13 cellular contexts compared by ENCODE assay signal in the genomic region with DNA sequence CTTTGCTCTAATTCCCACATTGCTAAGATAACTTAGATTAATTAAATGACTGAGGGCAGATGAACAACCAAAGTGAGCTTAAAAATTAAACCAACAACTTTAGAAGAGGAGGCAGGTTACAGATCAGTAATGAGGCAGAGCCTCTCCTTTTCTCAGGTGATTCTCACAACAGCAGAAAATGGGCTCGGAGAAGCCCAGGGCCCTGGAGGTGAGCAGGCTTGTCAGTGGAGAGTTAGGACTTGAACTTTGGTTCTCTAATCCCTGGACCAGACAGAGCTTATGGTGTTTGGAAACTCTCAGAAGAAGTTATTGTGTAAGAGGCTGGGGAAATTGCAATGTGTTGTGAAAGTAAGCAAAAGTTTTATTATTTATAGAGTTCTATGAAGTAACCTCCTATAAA. TPM values are rescaled to one million over a fixed set of nuclear protein-coding genes. Genes with fewer than 3 reads are reported as not detected.
DNase-seq lines count a peak whose midpoint lies in the region; ATAC-seq and TF ChIP-seq lines count a peak whose summit lies in the region.
"Had no signal": no experiment of that assay in that cellular context is flagged by ENCODE, and none has a peak within 500 bp of the region (broad histone marks: within the 10 kb centered on the region; RNA-seq: fewer than 3 reads in every experiment).

No MANE protein-coding gene starts in this region.

- DNase-seq in CD1c-positive myeloid dendritic cell (ENCODE audit: extremely low spot score) = peak; percentile 31
- peak; percentile 37 for DNase-seq in NOMO-1 treated with dmso at 0.1 percent for 144 hours (lab: John Stamatoyannopoulos, UW; ENCODE audit: unreplicated experiment)
- peak; percentile 85 for DNase-seq in fibroblast of gingiva (ENCODE audit: low read depth)
- DNase-seq in psoas muscle = peak in 1 of 2 donors; percentile 38
- no peak for DNase-seq in activated gamma-delta T cell (lab: John Stamatoyannopoulos, UW)
- no peak for DNase-seq in activated naive CD4-positive, alpha-beta T cell treated with anti-CD3 and anti-CD28 coated beads, Interleukin-2, amount 10 ng/mL, durations not matched to agents 7 days and 5 days
- no peak for DNase-seq in BE2C
- DNase-seq: activated naive CD8-positive, alpha-beta T cell treated with anti-CD3 and anti-CD28 coated beads, Interleukin-2, amount 10 ng/mL, durations not matched to agents 7 days and 5 days; CD8-positive, alpha-beta T cell; effector memory CD8-positive, alpha-beta T cell; NCI-H187 had no signal

- H3K36me3 Mint-ChIP-seq in activated naive CD4-positive, alpha-beta T cell treated with anti-CD3 and anti-CD28 coated beads, Interleukin-2, amount 10 ng/mL, durations not matched to agents 7 days and 5 days = peaks cover 4% of the 10 kb centered on the region
- H3K36me3 Mint-ChIP-seq: activated naive CD8-positive, alpha-beta T cell treated with anti-CD3 and anti-CD28 coated beads, Interleukin-2, amount 10 ng/mL, durations not matched to agents 7 days and 5 days; CD8-positive, alpha-beta T cell had no signal

- intact Hi-C loops in psoas muscle (cut with DNase I) = no loop called here

- 52 to 88% (median 60%) methylated on average over 1 of the region's 1 CpG for WGBS in psoas muscle, 3 donors

- peak overlapping the region; percentile 71 for H3K4me3 ChIP-seq in psoas muscle
- no peak overlapping the region for H3K4me3 ChIP-seq in BE2C (ENCODE audit: low read depth, low read length)

- H3K27me3 Mint-ChIP-seq in activated naive CD4-positive, alpha-beta T cell treated with anti-CD3 and anti-CD28 coated beads, Interleukin-2, amount 10 ng/mL, durations not matched to agents 7 days and 5 days = peaks cover 54% of the 10 kb centered on the region

- no peaks in the 10 kb centered on the region for H3K9me3 Mint-ChIP-seq in activated naive CD4-positive, alpha-beta T cell treated with anti-CD3 and anti-CD28 coated beads, Interleukin-2, amount 10 ng/mL, durations not matched to agents 7 days and 5 days
- H3K9me3 Mint-ChIP-seq: activated naive CD8-positive, alpha-beta T cell treated with anti-CD3 and anti-CD28 coated beads, Interleukin-2, amount 10 ng/mL, durations not matched to agents 7 days and 5 days; CD8-positive, alpha-beta T cell; effector memory CD8-positive, alpha-beta T cell had no signal

- H3K27ac Mint-ChIP-seq in activated naive CD4-positive, alpha-beta T cell treated with anti-CD3 and anti-CD28 coated beads, Interleukin-2, amount 10 ng/mL, durations not matched to agents 7 days and 5 days = no peak overlapping the region
- H3K27ac Mint-ChIP-seq: activated naive CD8-positive, alpha-beta T cell treated with anti-CD3 and anti-CD28 coated beads, Interleukin-2, amount 10 ng/mL, durations not matched to agents 7 days and 5 days; CD8-positive, alpha-beta T cell; effector memory CD8-positive, alpha-beta T cell had no signal

- H3K4me3 Mint-ChIP-seq in activated naive CD4-positive, alpha-beta T cell treated with anti-CD3 and anti-CD28 coated beads, Interleukin-2, amount 10 ng/mL, durations not matched to agents 7 days and 5 days = no peak overlapping the region
- H3K4me3 Mint-ChIP-seq: activated naive CD8-positive, alpha-beta T cell treated with anti-CD3 and anti-CD28 coated beads, Interleukin-2, amount 10 ng/mL, durations not matched to agents 7 days and 5 days; CD8-positive, alpha-beta T cell; effector memory CD8-positive, alpha-beta T cell had no signal

- no peak for TF ChIP-seq CTCF in psoas muscle (IDR thresholded peaks at IDR 0.05)
- no peak for TF ChIP-seq CTCF in BE2C (IDR thresholded peaks at IDR 0.05; ENCODE audit: low read depth, low read length)

- no peaks in the 10 kb centered on the region for H3K36me3 ChIP-seq in psoas muscle (ENCODE audit: insufficient read depth in 1 of 2, low read depth in 1 of 2)
- H3K36me3 ChIP-seq in BE2C = no peaks in the 10 kb centered on the region

- ATAC-seq in psoas muscle = peak in 3 of 4 donors; percentile 32 to 72 (median 64)
- no peak for ATAC-seq in HG02763 (IDR thresholded peaks at IDR 0.05; ENCODE audit: unreplicated experiment)
- ATAC-seq: CD8-positive, alpha-beta T cell; effector memory CD8-positive, alpha-beta T cell had no signal

- H3K27me3 ChIP-seq in psoas muscle (ENCODE audit: insufficient read depth in 3 of 3, low read length in 2 of 3) (peaks cover 5 to 43% (median 20%) of the 10 kb centered on the region in 3 donors), BE2C (peaks cover 75% of the 10 kb centered on the region)

- CTCF ChIA-PET in activated naive CD4-positive, alpha-beta T cell treated with anti-CD3 and anti-CD28 coated beads, Interleukin-2, amount 10 ng/mL, durations not matched to agents 7 days and 5 days (lab: Charles Lee) = no interaction called here

- peaks cover 10% of the 10 kb centered on the region for H3K4me1 ChIP-seq in psoas muscle
- no peaks in the 10 kb centered on the region for H3K4me1 ChIP-seq in BE2C

- H3K27ac ChIP-seq in psoas muscle = peak overlapping the region; percentile 51

- peaks cover 5% of the 10 kb centered on the region for H3K4me1 Mint-ChIP-seq in activated naive CD4-positive, alpha-beta T cell treated with anti-CD3 and anti-CD28 coated beads, Interleukin-2, amount 10 ng/mL, durations not matched to agents 7 days and 5 days

- H3K9me3 ChIP-seq in psoas muscle (no peaks in the 10 kb centered on the region), BE2C (no peaks in the 10 kb centered on the region)

RNA-seq across cellular contexts. Expression of a gene that starts 2.8 kb away (rescaled TPM):
- total RNA-seq in psoas muscle = 1 to 10 TPM in 2 of 4 donors, under 1 TPM in 2; 0.13 to 1.7 (median 1.1) TPM
- under 1 TPM; 0.08 to 0.75 (median 0.27) TPM for polyA plus RNA-seq in psoas muscle
- polyA plus RNA-seq in BE2C (2012; ENCODE audit: insufficient read depth, insufficient read length, low read depth) = 0.05 TPM
- total RNA-seq: activated CD8-positive, alpha-beta memory T cell treated with anti-CD3 and anti-CD28 coated beads for 36 hours; activated naive CD8-positive, alpha-beta T cell treated with anti-CD3 and anti-CD28 coated beads, Interleukin-2, amount 10 ng/mL, durations not matched to agents 7 days and 5 days; CD8-positive, alpha-beta T cell had no signal

Comparison
In these comparisons a context has a peak if more than half of its experiments do, and no peak if none do; other contexts are left out.
1. DNase-seq: peak in CD1c-positive myeloid dendritic cell (single experiment), NOMO-1 treated with dmso at 0.1 percent for 144 hours (single experiment) and fibroblast of gingiva (single experiment); none in activated gamma-delta T cell (single experiment), activated naive CD4-positive, alpha-beta T cell treated with anti-CD3 and anti-CD28 coated beads, Interleukin-2, amount 10 ng/mL, durations not matched to agents 7 days and 5 days (single experiment) and BE2C (single experiment).